ENCODE assay signal across 16 cellular contexts in genomic region chr15:70787001-70787400, GRCh38. TPM values are rescaled to one million over a fixed set of nuclear protein-coding genes. Genes with fewer than 3 reads are reported as not detected.
DNase-seq lines count a peak whose midpoint lies in the region; TF ChIP-seq lines count a peak whose summit lies in the region.
"Had no signal": no experiment of that assay in that cellular context is flagged by ENCODE, and none has a peak within 500 bp of the region (broad histone marks: within the 10 kb centered on the region; RNA-seq: fewer than 3 reads in every experiment).

No MANE protein-coding gene starts in this region.

- no peaks in the 10 kb centered on the region for H3K9me3 Mint-ChIP-seq in HFFc6
- H3K9me3 Mint-ChIP-seq: CD14-positive monocyte; CD4-positive, alpha-beta memory T cell; H9 had no signal

- no peaks in the 10 kb centered on the region for H3K9me3 ChIP-seq in hepatocyte (ENCODE audit: low read depth)
- H3K9me3 ChIP-seq: BLaER1 had no signal

- H3K36me3 ChIP-seq in hepatocyte (replicated peaks; ENCODE audit: insufficient read depth, low read depth), result no peaks in the 10 kb centered on the region
- H3K36me3 ChIP-seq: BLaER1 had no signal

- H3K36me3 Mint-ChIP-seq in HFFc6 (ENCODE audit: low read depth), result no peaks in the 10 kb centered on the region; the same call in 1 of the 2 replicates
- H3K36me3 Mint-ChIP-seq: CD14-positive monocyte; CD4-positive, alpha-beta memory T cell had no signal

- H3K4me1 ChIP-seq in hepatocyte (ENCODE audit: insufficient read depth), result peaks cover 19% of the 10 kb centered on the region

- H4K20me1 ChIP-seq in hepatocyte (ENCODE audit: insufficient read depth, poor library complexity, severe bottlenecking), result no peaks in the 10 kb centered on the region
- H4K20me1 ChIP-seq: BLaER1 had no signal

- H3K4me1 Mint-ChIP-seq in HFFc6 (ENCODE audit: low read depth), result peaks cover 79% of the 10 kb centered on the region
- H3K4me1 Mint-ChIP-seq: CD14-positive monocyte had no signal

- H3K27me3 Mint-ChIP-seq in HFFc6 (ENCODE audit: insufficient read depth), result no peaks in the 10 kb centered on the region; the same call in 1 of the 2 replicates

- 99% methylated on average over 4 of the region's 4 CpGs for WGBS in hepatocyte (ENCODE audit: low lambda C conversion rate, missing lambda C conversion rate)

- peak overlapping the region; percentile 69 for H3K27ac ChIP-seq in hepatocyte
- H3K27ac ChIP-seq: BLaER1, HL-60 had no signal

- H3K9me2 ChIP-seq in hepatocyte (replicated peaks; ENCODE audit: insufficient read depth), result no peaks in the 10 kb centered on the region

- peak overlapping the region; percentile 66 for H3K27ac Mint-ChIP-seq in HFFc6
- H3K27ac Mint-ChIP-seq: CD14-positive monocyte; CD4-positive, alpha-beta memory T cell had no signal

- POLR2A ChIA-PET in HEK293T (lab: Yijun Ruan, JAX), result no interaction called here

- TF ChIP-seq CTCF in HFFc6 (IDR thresholded peaks at IDR 0.05) (no peak), hepatocyte (IDR thresholded peaks at IDR 0.05; ENCODE audit: poor library complexity) (no peak)

- no peak overlapping the region for H3K4me3 Mint-ChIP-seq in HFFc6
- H3K4me3 Mint-ChIP-seq: CD14-positive monocyte; CD4-positive, alpha-beta memory T cell; H9 had no signal

- DNase-seq in HFFc6 (no peak), hepatocyte (ENCODE audit: low spot score) (no peak), putamen (ENCODE audit: low spot score) (peak; percentile 15), NCI-H748 (lab: John Stamatoyannopoulos, UW; ENCODE audit: unreplicated experiment) (no peak), HEK293T (ENCODE audit: extremely low spot score) (no peak), GM19240 (ENCODE audit: insufficient read length, low spot score) (no peak)
- DNase-seq: AML-193; Calu3; CD4-positive, alpha-beta memory T cell; DMS79 treated with DMSO at 0.1 percent for 48 hours; GF-D8; H9 had no signal

- no peak overlapping the region for H3K4me3 ChIP-seq in hepatocyte
- H3K4me3 ChIP-seq: BLaER1, K562 had no signal

- H3K27me3 ChIP-seq in hepatocyte, result no peaks in the 10 kb centered on the region
- H3K27me3 ChIP-seq: BLaER1 had no signal

- H2AFZ ChIP-seq in hepatocyte, result no peak overlapping the region

- no peak overlapping the region for H3K4me2 ChIP-seq in hepatocyte
- H3K4me2 ChIP-seq: BLaER1 had no signal

- CTCF ChIA-PET in HEK293T (lab: Yijun Ruan, JAX), result no interaction called here

- H3K79me2 ChIP-seq in hepatocyte, result no peaks in the 10 kb centered on the region

TF ChIP-seq in HEK293T, 16 proteins besides CTCF, POLR2A, EP300 and RAD21:
- TF ChIP-seq SP1 (IDR thresholded peaks at IDR 0.05) (no peak), ARNT (IDR thresholded peaks at IDR 0.05) (no peak), LEF1 (IDR thresholded peaks at IDR 0.05; ENCODE audit: borderline replicate concordance) (no peak), CTBP1 (IDR thresholded peaks at IDR 0.05; ENCODE audit: borderline replicate concordance) (no peak), BHLHE40 (IDR thresholded peaks at IDR 0.05; ENCODE audit: borderline replicate concordance) (no peak), FOXA1 (IDR thresholded peaks at IDR 0.05) (no peak), FOXK2 (IDR thresholded peaks at IDR 0.05) (no peak), L3MBTL2 (conservative IDR thresholded peaks at IDR 0.05) (no peak), SUZ12 (IDR thresholded peaks at IDR 0.05) (no peak), TARDBP (IDR thresholded peaks at IDR 0.05) (no peak), ZNF384 (IDR thresholded peaks at IDR 0.05) (no peak), ELF4 (IDR thresholded peaks at IDR 0.05) (no peak), FOXM1 (IDR thresholded peaks at IDR 0.05; ENCODE audit: borderline replicate concordance) (no peak)
- TF ChIP-seq, protein P1, sequence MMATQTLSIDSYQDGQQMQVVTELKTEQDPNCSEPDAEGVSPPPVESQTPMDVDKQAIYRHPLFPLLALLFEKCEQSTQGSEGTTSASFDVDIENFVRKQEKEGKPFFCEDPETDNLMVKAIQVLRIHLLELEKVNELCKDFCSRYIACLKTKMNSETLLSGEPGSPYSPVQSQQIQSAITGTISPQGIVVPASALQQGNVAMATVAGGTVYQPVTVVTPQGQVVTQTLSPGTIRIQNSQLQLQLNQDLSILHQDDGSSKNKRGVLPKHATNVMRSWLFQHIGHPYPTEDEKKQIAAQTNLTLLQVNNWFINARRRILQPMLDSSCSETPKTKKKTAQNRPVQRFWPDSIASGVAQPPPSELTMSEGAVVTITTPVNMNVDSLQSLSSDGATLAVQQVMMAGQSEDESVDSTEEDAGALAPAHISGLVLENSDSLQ (IDR thresholded peaks at IDR 0.05), result no peak

RNA-seq across cellular contexts. Expression of gene UACA, which starts 23.6 kb away (rescaled TPM):
- 100 to 1,000 TPM; 119 to 309 (median 142) TPM for total RNA-seq in HFFc6 (2021; fragmentation: NEBNext Ultra II Directional; extraction: Animal tissue kit (Norgen Biotek cat#: 25700))
- total RNA-seq in hepatocyte, result 46.4 and 46.7 TPM in 2 replicates
- 45.4 and 58.7 TPM in 2 replicates for polyA plus RNA-seq in hepatocyte
